In the genomic region with DNA sequence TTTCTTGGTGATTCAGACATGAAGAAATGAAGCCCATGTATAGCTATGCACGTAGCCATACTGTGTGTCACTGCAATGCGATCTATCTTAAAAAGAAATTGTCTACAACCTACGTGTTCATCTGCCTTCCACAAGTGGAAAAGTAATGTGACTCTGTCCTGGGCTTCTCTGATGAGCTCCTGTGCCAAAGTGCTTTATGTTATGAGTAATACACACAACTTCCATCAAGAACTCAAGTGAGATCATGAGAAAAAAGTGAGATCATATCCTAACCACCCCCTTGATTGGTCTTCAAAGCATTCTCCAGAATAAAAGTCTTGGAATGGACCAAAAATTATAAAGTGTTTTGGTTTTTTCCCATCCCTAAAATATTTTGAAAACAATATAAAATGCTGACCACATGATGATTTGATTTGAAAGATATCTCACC, we compare ENCODE assay signal across 13 cellular contexts.
DNase-seq lines count a peak whose midpoint lies in the region; ATAC-seq and TF ChIP-seq lines count a peak whose summit lies in the region.
"Had no signal": no experiment of that assay in that cellular context is flagged by ENCODE, and none has a peak within 500 bp of the region (broad histone marks: within the 10 kb centered on the region; RNA-seq: fewer than 3 reads in every experiment).

No MANE protein-coding gene starts in this region.

- H3K27ac ChIP-seq in IMR-90 (ENCODE audit: insufficient read depth, low read length), result no peak overlapping the region
- peak overlapping the region; percentile 12 to 49 for H3K27ac ChIP-seq in coronary artery
- H3K27ac ChIP-seq: HL-60 had no signal

- H3K23ac ChIP-seq in IMR-90 (ENCODE audit: low read depth, low read length), result peak overlapping the region; percentile 15; the same call in 1 of the 2 replicates

- no peak overlapping the region for H3K56ac ChIP-seq in IMR-90 (ENCODE audit: extremely low read depth, insufficient read depth, low read length)

- BruUV-seq in IMR-90 (replicated peaks; lab: Mats Ljungman, UMichigan), result no TSS peak

- H3K9me3 ChIP-seq in IMR-90 (ENCODE audit: control insufficient read depth, insufficient read depth, low read length), result no peaks in the 10 kb centered on the region
- H3K9me3 ChIP-seq: ovary had no signal

- H4K20me1 ChIP-seq in IMR-90 (ENCODE audit: insufficient read depth, low read length), result peaks cover 6% of the 10 kb centered on the region; the same call in 1 of the 2 replicates

- intact Hi-C loops in IMR-90 (cut with micrococcal nuclease), result no loop called here

- H3K36me3 ChIP-seq in IMR-90 (ENCODE audit: control insufficient read depth, insufficient read depth, low read length), result peaks cover 33% of the 10 kb centered on the region
- H3K36me3 ChIP-seq: ovary had no signal

- H3K9me1 ChIP-seq in IMR-90 (ENCODE audit: insufficient read depth, low read length), result peaks cover 14% of the 10 kb centered on the region

- H4K5ac ChIP-seq in IMR-90 (ENCODE audit: low read depth, low read length), result peak overlapping the region; percentile 43; the same call in 1 of the 2 replicates

- H3K4me3 ChIP-seq in AG04449 (ENCODE audit: low read depth, low read length), result no peak overlapping the region
- H3K4me3 ChIP-seq in IMR-90 (ENCODE audit: insufficient read depth, low read depth, low read length), result no peak overlapping the region
- H3K4me3 ChIP-seq in coronary artery, result no peak overlapping the region
- H3K4me3 ChIP-seq: ovary had no signal

- peaks cover 23% of the 10 kb centered on the region for H3K4me1 ChIP-seq in IMR-90 (ENCODE audit: control insufficient read depth, insufficient read depth, low read length)

- in situ Hi-C loops in IMR-90 (cut with MboI; ENCODE audit: low sequenced_read_pairs), result no loop called here

- H2AK9ac ChIP-seq in IMR-90 (replicated peaks; ENCODE audit: low read depth, low read length, poor library complexity), result no peak overlapping the region

- peak overlapping the region; percentile 7 for H2BK120ac ChIP-seq in IMR-90 (ENCODE audit: low read depth, low read length)

- TF ChIP-seq RAD21 in IMR-90 (IDR thresholded peaks at IDR 0.05; ENCODE audit: low read length), result no peak

- no peak overlapping the region for H3K14ac ChIP-seq in IMR-90 (replicated peaks; ENCODE audit: low read depth, low read length)

- TF ChIP-seq POLR2A in IMR-90 (IDR thresholded peaks at IDR 0.05; ENCODE audit: low read depth, low read length), result peak; percentile 24; the same call in 1 of the 2 replicates

- peak overlapping the region; percentile 8; the same call in 1 of the 2 replicates for H3K4ac ChIP-seq in IMR-90 (ENCODE audit: low read depth, low read length)

- dilution Hi-C loops in IMR-90 (cut with HindIII; ENCODE audit: low sequenced_read_pairs, unreplicated experiment), result no loop called here

- H4K8ac ChIP-seq in IMR-90 (ENCODE audit: low read depth in 2 of 2, low read length in 2 of 2), result peak overlapping the region in 1 of 2 experiments; percentile 7; a peak in 1 of 4 replicates

- H3K9ac ChIP-seq in IMR-90 (ENCODE audit: low read depth, low read length), result no peak overlapping the region

- H3K27me3 ChIP-seq in IMR-90 (ENCODE audit: control insufficient read depth, insufficient read depth, low read length), result no peaks in the 10 kb centered on the region
- H3K27me3 ChIP-seq: ovary had no signal

- DNase-seq in AG04449 (ENCODE audit: low read depth, low spot score) (peak; percentile 95), IMR-90 (peak; percentile 100), coronary artery (ENCODE audit: low spot score) (no peak), myocyte (ENCODE audit: low read depth) (peak; percentile 68), DMS153 treated with DMSO at 0.1 percent for 48 hours (lab: John Stamatoyannopoulos, UW; ENCODE audit: unreplicated experiment) (no peak), nucleus accumbens (lab: John Stamatoyannopoulos, UW) (no peak), mucosa of gallbladder (ENCODE audit: low spot score) (no peak)
- DNase-seq: activated naive CD8-positive, alpha-beta T cell treated with anti-CD3 and anti-CD28 coated beads, Interleukin-2, amount 10 ng/mL, durations not matched to agents 7 days and 5 days; NCI-H1417; NCI-H82; ovary had no signal

- CTCF ChIA-PET in AG04449 (lab: Yijun Ruan, JAX) (interaction anchor here (1.0 to 8.2 kb wide), 5 partner anchors 13 to 158 kb away, joined by 3 to 58 read pairs (median 4); no protein-coding TSS in a partner anchor), IMR-90 (lab: Yijun Ruan, JAX) (interaction anchor here (0.7 to 1.0 kb wide), 3 partner anchors 16 to 161 kb away, joined by 3 to 5 read pairs (median 3); no protein-coding TSS in a partner anchor)

- no peak overlapping the region for H2BK15ac ChIP-seq in IMR-90 (ENCODE audit: low read depth, low read length)

- no peak overlapping the region for H2AFZ ChIP-seq in IMR-90 (replicated peaks; ENCODE audit: low read length, poor library complexity)

- TF ChIP-seq CTCF in AG04449 (IDR thresholded peaks at IDR 0.05; ENCODE audit: insufficient read depth, low read length, missing control alignments) (no peak), IMR-90 (conservative IDR thresholded peaks at IDR 0.05; ENCODE audit: low read depth, low read length) (no peak), coronary artery (IDR thresholded peaks at IDR 0.05) (no peak)

- no peak overlapping the region for H4K91ac ChIP-seq in IMR-90 (ENCODE audit: insufficient read depth, low read depth, low read length)

- POLR2A ChIA-PET in AG04449 (lab: Yijun Ruan, JAX) (interaction anchor here (0.6 to 1.4 kb wide), 2 partner anchors 14 to 216 kb away, joined by 5 to 7 read pairs; no protein-coding TSS in a partner anchor), IMR-90 (lab: Charles Lee; ENCODE audit: unreplicated experiment) (interaction anchor here (0.6 to 1.0 kb wide), 2 partner anchors 14 to 51 kb away, joined by 3 read pairs; no protein-coding TSS in a partner anchor)

- ATAC-seq in IMR-90 (ENCODE audit: low read depth) (peak; percentile 48), HG02588 (IDR thresholded peaks at IDR 0.05; ENCODE audit: unreplicated experiment) (no peak)

- H2AK5ac ChIP-seq in IMR-90 (ENCODE audit: low read depth, low read length), result no peak overlapping the region

- H3K4me2 ChIP-seq in IMR-90 (ENCODE audit: low read depth, low read length), result peak overlapping the region; percentile 55; the same call in 1 of the 2 replicates

- peaks cover 19 to 46% of the 10 kb centered on the region in 2 experiments for H3K79me1 ChIP-seq in IMR-90 (ENCODE audit: low read depth in 1 of 2, low read length in 2 of 2)

- H3K18ac ChIP-seq in IMR-90 (ENCODE audit: low read depth, low read length), result peak overlapping the region; percentile 65; the same call in 1 of the 2 replicates

- no CpG with 5 or more reads among the region's 3 CpGs for whole genome bisulfite sequencing in IMR-90 (ENCODE audit: extremely low coverage in 2 of 2, insufficient read length in 1 of 2), 2 experiments

- peak overlapping the region; percentile 96 for H2BK5ac ChIP-seq in IMR-90 (ENCODE audit: low read depth, low read length, poor library complexity, severe bottlenecking)

- peak overlapping the region; percentile 47; the same call in 1 of the 2 replicates for H2BK20ac ChIP-seq in IMR-90 (ENCODE audit: low read depth, low read length)

TF ChIP-seq in IMR-90, 13 proteins besides CTCF, POLR2A, EP300 and RAD21:
- TF ChIP-seq BHLHE40 (IDR thresholded peaks at IDR 0.05; ENCODE audit: low read depth, low read length) (peak; percentile 5; the same call in 1 of the 2 replicates), RFX5 (IDR thresholded peaks at IDR 0.05; ENCODE audit: low read depth, low read length) (no peak), CEBPB (IDR thresholded peaks at IDR 0.05; ENCODE audit: low read depth, low read length) (peak; percentile 71), FOS (IDR thresholded peaks at IDR 0.05; ENCODE audit: low read depth, low read length) (peak; percentile 71)
- TF ChIP-seq, protein P1, sequence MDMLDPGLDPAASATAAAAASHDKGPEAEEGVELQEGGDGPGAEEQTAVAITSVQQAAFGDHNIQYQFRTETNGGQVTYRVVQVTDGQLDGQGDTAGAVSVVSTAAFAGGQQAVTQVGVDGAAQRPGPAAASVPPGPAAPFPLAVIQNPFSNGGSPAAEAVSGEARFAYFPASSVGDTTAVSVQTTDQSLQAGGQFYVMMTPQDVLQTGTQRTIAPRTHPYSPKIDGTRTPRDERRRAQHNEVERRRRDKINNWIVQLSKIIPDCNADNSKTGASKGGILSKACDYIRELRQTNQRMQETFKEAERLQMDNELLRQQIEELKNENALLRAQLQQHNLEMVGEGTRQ (IDR thresholded peaks at IDR 0.05; ENCODE audit: low read depth, low read length), result no peak
TF ChIP-seq in IMR-90: peak in this region for 3.

Comparison
In these comparisons a context has a peak if more than half of its experiments do, and no peak if none do; other contexts are left out.
1. DNase-seq: peak in AG04449 (single experiment), IMR-90 (single experiment) and myocyte (single experiment); none in coronary artery (single experiment), DMS153 treated with DMSO at 0.1 percent for 48 hours (single experiment), nucleus accumbens (0 of 56) and mucosa of gallbladder (single experiment).